In the genomic region with DNA sequence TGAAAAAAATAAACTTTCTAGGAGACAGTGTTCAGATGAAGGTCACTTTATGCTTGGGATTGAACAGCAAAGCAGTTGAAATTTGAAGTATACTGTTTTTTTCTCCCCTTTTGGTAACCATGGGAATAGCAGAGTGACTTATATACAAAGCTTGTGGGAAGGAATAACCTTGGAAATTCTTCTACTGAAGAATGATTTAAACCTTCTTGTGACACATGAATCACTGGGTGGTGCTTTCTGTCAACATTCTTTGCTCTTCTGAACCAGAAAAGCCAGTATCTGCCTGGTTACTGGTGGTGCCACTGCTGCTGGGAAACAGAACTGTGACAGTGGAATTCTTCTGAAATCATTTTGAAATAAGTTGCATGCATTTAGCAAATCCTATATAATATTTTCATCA, we compare ENCODE assay signal across 10 cellular contexts. TPM values are rescaled to one million over a fixed set of nuclear protein-coding genes. Genes with fewer than 3 reads are reported as not detected.
DNase-seq lines count a peak whose midpoint lies in the region; ATAC-seq, FAIRE-seq and TF ChIP-seq lines count a peak whose summit lies in the region.
"Had no signal": no experiment of that assay in that cellular context is flagged by ENCODE, and none has a peak within 500 bp of the region (broad histone marks: within the 10 kb centered on the region; RNA-seq: fewer than 3 reads in every experiment).

No MANE protein-coding gene starts in this region.

- peak overlapping the region; percentile 100 for H3K27ac ChIP-seq in smooth muscle cell (ENCODE audit: low read depth)
- H3K27ac ChIP-seq: body of pancreas, tibial artery had no signal

- no peaks in the 10 kb centered on the region for H3K9me3 ChIP-seq in adipocyte (ENCODE audit: control insufficient read depth, low read length)
- H3K9me3 ChIP-seq in smooth muscle cell (replicated peaks; ENCODE audit: low read depth): no peaks in the 10 kb centered on the region
- H3K9me3 ChIP-seq: body of pancreas, tibial artery had no signal

- no peak overlapping the region for H2AFZ ChIP-seq in smooth muscle cell (ENCODE audit: low read depth)

- H4K20me1 ChIP-seq in smooth muscle cell (ENCODE audit: low read depth): no peaks in the 10 kb centered on the region

- H3K27me3 ChIP-seq in adipocyte (replicated peaks; ENCODE audit: control insufficient read depth, insufficient read depth, low read length): no peaks in the 10 kb centered on the region
- H3K27me3 ChIP-seq in smooth muscle cell (ENCODE audit: low read depth): no peaks in the 10 kb centered on the region
- H3K27me3 ChIP-seq: body of pancreas, tibial artery had no signal

- TF ChIP-seq POLR2A in H54 (IDR thresholded peaks at IDR 0.05; ENCODE audit: low read depth, low read length): no peak

- no peak for TF ChIP-seq CTCF in smooth muscle cell (IDR thresholded peaks at IDR 0.05; ENCODE audit: borderline replicate concordance, insufficient read depth, poor library complexity, severe bottlenecking)

- H3K9ac ChIP-seq in adipocyte (ENCODE audit: low read length): peak overlapping the region; percentile 36
- peak overlapping the region; percentile 91 for H3K9ac ChIP-seq in smooth muscle cell (ENCODE audit: low read depth)

- H3K4me1 ChIP-seq in adipocyte (ENCODE audit: control insufficient read depth, insufficient read depth, low read length): peaks cover 31% of the 10 kb centered on the region
- H3K4me1 ChIP-seq in smooth muscle cell (ENCODE audit: low read depth): peaks cover 25% of the 10 kb centered on the region
- H3K4me1 ChIP-seq: body of pancreas had no signal

- H3K4me2 ChIP-seq in smooth muscle cell: peak overlapping the region; percentile 47

- DNase-seq in H54 (ENCODE audit: insufficient read length, low spot score) (peak; percentile 33), adipocyte (ENCODE audit: low read depth) (peak; percentile 93), iPS-NIHi7 (ENCODE audit: extremely low spot score) (peak; percentile 13), smooth muscle cell (lab: John Stamatoyannopoulos, UW; ENCODE audit: unreplicated experiment) (no peak), GM19240 (ENCODE audit: insufficient read length, low spot score) (no peak), HUDEP-2 (lab: John Stamatoyannopoulos, UW; ENCODE audit: unreplicated experiment in 76 of 76) (no peak)
- DNase-seq: body of pancreas, tibial artery had no signal

- H3K79me2 ChIP-seq in smooth muscle cell (ENCODE audit: low read depth): no peaks in the 10 kb centered on the region

- H3K36me3 ChIP-seq in adipocyte (ENCODE audit: control insufficient read depth, insufficient read depth, low read length, severe bottlenecking) (no peaks in the 10 kb centered on the region), smooth muscle cell (ENCODE audit: low read depth) (no peaks in the 10 kb centered on the region)
- H3K36me3 ChIP-seq: tibial artery had no signal

- FAIRE-seq in H54 (lab: Jason Lieb, UNC): peak; percentile 93
- FAIRE-seq: GM12878 had no signal

- H3F3A ChIP-seq in smooth muscle cell (ENCODE audit: low read depth): peaks cover 5% of the 10 kb centered on the region

- H3K4me3 ChIP-seq in adipocyte (ENCODE audit: low read length): no peak overlapping the region
- no peak overlapping the region for H3K4me3 ChIP-seq in smooth muscle cell
- H3K4me3 ChIP-seq: body of pancreas, GM12878, tibial artery had no signal

- no peak for ATAC-seq in GM21825 (IDR thresholded peaks at IDR 0.05; ENCODE audit: unreplicated experiment)
- ATAC-seq: body of pancreas, GM12878 had no signal

RNA-seq across cellular contexts. Expression of gene RND3, which starts 39.4 kb away (rescaled TPM):
- 256 and 320 TPM in 2 replicates for total RNA-seq in smooth muscle cell
- 125 and 163 TPM in 2 replicates for polyA plus RNA-seq in smooth muscle cell

Comparison
In these comparisons a context has a peak if more than half of its experiments do, and no peak if none do; other contexts are left out.
1. DNase-seq: peak in H54 (single experiment), adipocyte (single experiment) and iPS-NIHi7 (single experiment); none in smooth muscle cell (single experiment), GM19240 (single experiment) and HUDEP-2 (0 of 76).